Comparison of ENCODE assay signal across 1 cellular context in genomic region chr11:130159657-130160459, GRCh38.
TF ChIP-seq lines count a peak whose summit lies in the region.

Gene ST14, plus strand, starts transcription at chr11:130159782. Its CDS starts 198 bp downstream, at chr11:130159980.

TF ChIP-seq in Ishikawa, 13 proteins besides CTCF, POLR2A, EP300 and RAD21 (continued from another document):
- TF ChIP-seq, protein P1, sequence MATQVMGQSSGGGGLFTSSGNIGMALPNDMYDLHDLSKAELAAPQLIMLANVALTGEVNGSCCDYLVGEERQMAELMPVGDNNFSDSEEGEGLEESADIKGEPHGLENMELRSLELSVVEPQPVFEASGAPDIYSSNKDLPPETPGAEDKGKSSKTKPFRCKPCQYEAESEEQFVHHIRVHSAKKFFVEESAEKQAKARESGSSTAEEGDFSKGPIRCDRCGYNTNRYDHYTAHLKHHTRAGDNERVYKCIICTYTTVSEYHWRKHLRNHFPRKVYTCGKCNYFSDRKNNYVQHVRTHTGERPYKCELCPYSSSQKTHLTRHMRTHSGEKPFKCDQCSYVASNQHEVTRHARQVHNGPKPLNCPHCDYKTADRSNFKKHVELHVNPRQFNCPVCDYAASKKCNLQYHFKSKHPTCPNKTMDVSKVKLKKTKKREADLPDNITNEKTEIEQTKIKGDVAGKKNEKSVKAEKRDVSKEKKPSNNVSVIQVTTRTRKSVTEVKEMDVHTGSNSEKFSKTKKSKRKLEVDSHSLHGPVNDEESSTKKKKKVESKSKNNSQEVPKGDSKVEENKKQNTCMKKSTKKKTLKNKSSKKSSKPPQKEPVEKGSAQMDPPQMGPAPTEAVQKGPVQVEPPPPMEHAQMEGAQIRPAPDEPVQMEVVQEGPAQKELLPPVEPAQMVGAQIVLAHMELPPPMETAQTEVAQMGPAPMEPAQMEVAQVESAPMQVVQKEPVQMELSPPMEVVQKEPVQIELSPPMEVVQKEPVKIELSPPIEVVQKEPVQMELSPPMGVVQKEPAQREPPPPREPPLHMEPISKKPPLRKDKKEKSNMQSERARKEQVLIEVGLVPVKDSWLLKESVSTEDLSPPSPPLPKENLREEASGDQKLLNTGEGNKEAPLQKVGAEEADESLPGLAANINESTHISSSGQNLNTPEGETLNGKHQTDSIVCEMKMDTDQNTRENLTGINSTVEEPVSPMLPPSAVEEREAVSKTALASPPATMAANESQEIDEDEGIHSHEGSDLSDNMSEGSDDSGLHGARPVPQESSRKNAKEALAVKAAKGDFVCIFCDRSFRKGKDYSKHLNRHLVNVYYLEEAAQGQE (IDR thresholded peaks at IDR 0.05; ENCODE audit: low read depth) = no peak
